Comparison of ENCODE assay signal across 25 cellular contexts in the genomic region with DNA sequence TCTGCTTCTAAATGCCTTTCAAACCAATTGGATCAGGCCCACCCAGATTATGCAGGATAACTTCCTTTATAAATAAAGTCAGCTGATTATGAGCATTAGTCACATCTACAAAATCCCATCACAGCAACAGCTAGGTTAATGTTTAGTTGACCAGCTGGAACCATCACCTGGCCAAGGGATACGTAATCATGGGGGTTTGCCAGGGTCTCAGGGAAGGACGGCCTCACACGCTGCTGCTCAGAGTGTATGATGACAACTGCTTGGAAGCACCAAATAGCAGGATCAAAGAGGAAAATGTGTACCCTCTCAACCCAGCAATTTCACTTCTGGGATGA.
A peak's percentile ranks its signal among the peaks of the same experiment; 100 is the strongest.
DNase-seq lines count a peak whose midpoint lies in the region; ATAC-seq and TF ChIP-seq lines count a peak whose summit lies in the region.
"Had no signal": no experiment of that assay in that cellular context is flagged by ENCODE, and none has a peak within 500 bp of the region (broad histone marks: within the 10 kb centered on the region; RNA-seq: fewer than 3 reads in every experiment).

No MANE protein-coding gene starts in this region.

- H3K27me3 Mint-ChIP-seq in naive thymus-derived CD8-positive, alpha-beta T cell, result peaks cover 0 to 20% (median 4%) of the 10 kb centered on the region in 5 donors
- no peaks in the 10 kb centered on the region for H3K27me3 Mint-ChIP-seq in nephron progenitor cell (ENCODE audit: low read depth, poor library complexity)
- H3K27me3 Mint-ChIP-seq: dendritic cell treated with granulocyte-macrophage colony-stimulating factor and Interleukin-4, amounts not matched to agents 40 ng/mL and 50 ng/mL, for 4 days had no signal

- POLR2A ChIA-PET in naive thymus-derived CD8-positive, alpha-beta T cell (lab: Charles Lee), result no interaction called here

- no peak overlapping the region for H3K27ac Mint-ChIP-seq in naive thymus-derived CD8-positive, alpha-beta T cell
- H3K27ac Mint-ChIP-seq in nephron progenitor cell, result no peak overlapping the region
- H3K27ac Mint-ChIP-seq: activated naive CD4-positive, alpha-beta T cell treated with anti-CD3 and anti-CD28 coated beads for 36 hours; dendritic cell treated with granulocyte-macrophage colony-stimulating factor and Interleukin-4, amounts not matched to agents 40 ng/mL and 50 ng/mL, for 4 days; GM23338 had no signal

- peak overlapping the region; percentile 49 for H3K27ac ChIP-seq in cingulate gyrus (ENCODE audit: low read depth, low read length)
- H3K27ac ChIP-seq: BLaER1, PC-9, right atrium auricular region had no signal

- ATAC-seq in naive thymus-derived CD8-positive, alpha-beta T cell, result no peak
- ATAC-seq: activated T-cell treated with anti-CD3 and anti-CD28 coated beads, Interleukin-2, amount 50 U/mL, for 4 hours; GM23338; HepG2 had no signal

- H3K4me3 Mint-ChIP-seq in naive thymus-derived CD8-positive, alpha-beta T cell, result no peak overlapping the region
- H3K4me3 Mint-ChIP-seq in nephron progenitor cell, result no peak overlapping the region
- H3K4me3 Mint-ChIP-seq: activated naive CD4-positive, alpha-beta T cell treated with anti-CD3 and anti-CD28 coated beads for 36 hours; activated T-cell treated with anti-CD3 and anti-CD28 coated beads, Interleukin-2, amount 50 U/mL, for 4 hours; dendritic cell treated with granulocyte-macrophage colony-stimulating factor and Interleukin-4, amounts not matched to agents 40 ng/mL and 50 ng/mL, for 4 days; GM23338 had no signal

- peaks cover 0 to 2% (median 0%) of the 10 kb centered on the region in 4 donors for H3K4me1 Mint-ChIP-seq in naive thymus-derived CD8-positive, alpha-beta T cell
- H3K4me1 Mint-ChIP-seq in nephron progenitor cell, result no peaks in the 10 kb centered on the region
- H3K4me1 Mint-ChIP-seq: GM23338 had no signal

- TF ChIP-seq CTCF in nephron progenitor cell (IDR thresholded peaks at IDR 0.05), result no peak

- peak; percentile 15 for DNase-seq in NCI-H2196 treated with DMSO at 0.1 percent for 48 hours (lab: John Stamatoyannopoulos, UW; ENCODE audit: unreplicated experiment)
- no peak for DNase-seq in NCI-H2196 (lab: John Stamatoyannopoulos, UW; ENCODE audit: unreplicated experiment)
- DNase-seq in NCI-H69 (lab: John Stamatoyannopoulos, UW), result peak; percentile 80
- no peak for DNase-seq in naive thymus-derived CD8-positive, alpha-beta T cell
- DNase-seq in nephron progenitor cell, result no peak
- no peak for DNase-seq in NK-92 treated with Interleukin-12 subunit alpha and Interleukin-12 subunit beta, amount 100 ng/mL, for 24 hours (lab: John Stamatoyannopoulos, UW)
- DNase-seq in activated CD4-positive, alpha-beta T cell treated with anti-CD3 and anti-CD28 coated beads for 48 hours, result no peak
- DNase-seq: activated CD4-positive, alpha-beta T cell treated with anti-CD3 and anti-CD28 coated beads for 1 hour; activated naive CD4-positive, alpha-beta T cell treated with anti-CD3 and anti-CD28 coated beads for 36 hours; activated T-cell treated with anti-CD3 and anti-CD28 coated beads, Interleukin-2, amount 50 U/mL, for 4 hours; amniotic stem cell; Caco-2; EL; kidney glomerular epithelial cell; NCI-H1694 treated with DMSO at 0.1 percent for 48 hours; NCI-H526 treated with DMSO at 0.1 percent for 48 hours; PC-9; SIG-M5; trophoblast cell had no signal

- H3K9me3 Mint-ChIP-seq in naive thymus-derived CD8-positive, alpha-beta T cell, result peaks cover 0 to 9% (median 0%) of the 10 kb centered on the region in 9 donors
- H3K9me3 Mint-ChIP-seq in nephron progenitor cell, result peaks cover 5% of the 10 kb centered on the region
- H3K9me3 Mint-ChIP-seq: activated T-cell treated with anti-CD3 and anti-CD28 coated beads, Interleukin-2, amount 50 U/mL, for 4 hours; dendritic cell treated with granulocyte-macrophage colony-stimulating factor and Interleukin-4, amounts not matched to agents 40 ng/mL and 50 ng/mL, for 4 days had no signal

- H3K36me3 Mint-ChIP-seq in naive thymus-derived CD8-positive, alpha-beta T cell, result no peaks in the 10 kb centered on the region
- peaks cover 18% of the 10 kb centered on the region for H3K36me3 Mint-ChIP-seq in nephron progenitor cell (ENCODE audit: low read depth)

Comparison
In these comparisons a context has a peak if more than half of its experiments do, and no peak if none do; other contexts are left out.
1. DNase-seq: peak in NCI-H2196 treated with DMSO at 0.1 percent for 48 hours (single experiment) and NCI-H69 (single experiment); none in NCI-H2196 (single experiment), naive thymus-derived CD8-positive, alpha-beta T cell (0 of 10), nephron progenitor cell (single experiment), NK-92 treated with Interleukin-12 subunit alpha and Interleukin-12 subunit beta, amount 100 ng/mL, for 24 hours (single experiment) and activated CD4-positive, alpha-beta T cell treated with anti-CD3 and anti-CD28 coated beads for 48 hours (single experiment).